ENCODE assay signal across 28 cellular contexts in genomic region chr4:56680266-56680665, GRCh38. TPM values are rescaled to one million over a fixed set of nuclear protein-coding genes. Genes with fewer than 3 reads are reported as not detected.
DNase-seq lines count a peak whose midpoint lies in the region; ATAC-seq and TF ChIP-seq lines count a peak whose summit lies in the region.
"Had no signal": no experiment of that assay in that cellular context is flagged by ENCODE, and none has a peak within 500 bp of the region (broad histone marks: within the 10 kb centered on the region; RNA-seq: fewer than 3 reads in every experiment).

No MANE protein-coding gene starts in this region.

- DNase-seq in cardiac muscle cell (ENCODE audit: low read depth in 1 of 2, low spot score in 1 of 2) (peak in 1 of 2 donors; percentile 75), Right ventricle myocardium inferior (ENCODE audit: missing footprints) (no peak), esophagus squamous epithelium (lab: John Stamatoyannopoulos, UW) (no peak), progenitor cell of endocrine pancreas (ENCODE audit: low spot score, unreplicated experiment) (no peak), vagina (ENCODE audit: extremely low spot score in 2 of 2) (no peak), ecto neural progenitor cell (ENCODE audit: low spot score) (no peak), BE2C (no peak), COR-L47 (lab: John Stamatoyannopoulos, UW) (no peak)
- DNase-seq: activated CD8-positive, alpha-beta memory T cell treated with anti-CD3 and anti-CD28 coated beads, Interleukin-2, amount 50 U/mL, for 4 hours; activated naive CD4-positive, alpha-beta T cell treated with Interleukin-2 at 50 U/mL for 16 hours; AML-193; CD4-positive, alpha-beta memory T cell; gastrocnemius medialis; GOT3; NCI-H1092 treated with DMSO at 0.1 percent for 48 hours; NCI-H1694 treated with DMSO at 0.1 percent for 48 hours; NCI-H446 treated with DMSO at 0.1 percent for 48 hours; posterior cingulate gyrus; stimulated activated CD4-positive, alpha-beta T cell treated with anti-CD3 and anti-CD28 coated beads, Interleukin-15, amount 100 ng/mL, for 24 hours; stimulated activated CD4-positive, alpha-beta T cell treated with anti-CD3 and anti-CD28 coated beads, Interleukin-4, amount 100 ng/mL, for 4 hours had no signal

- no peak for TF ChIP-seq POLR2A in esophagus squamous epithelium (IDR thresholded peaks at IDR 0.05)
- no peak for TF ChIP-seq POLR2A in vagina (IDR thresholded peaks at IDR 0.05)

- no peaks in the 10 kb centered on the region for H3K9me3 ChIP-seq in cardiac muscle cell (ENCODE audit: low read depth)
- no peaks in the 10 kb centered on the region for H3K9me3 ChIP-seq in esophagus squamous epithelium
- no peaks in the 10 kb centered on the region for H3K9me3 ChIP-seq in vagina
- H3K9me3 ChIP-seq in BE2C: no peaks in the 10 kb centered on the region
- H3K9me3 ChIP-seq: gastrocnemius medialis had no signal

- no peak for ATAC-seq in Right ventricle myocardium inferior
- ATAC-seq: gastrocnemius medialis, GM12878, sciatic nerve had no signal

- H3K4me3 ChIP-seq in cardiac muscle cell (no peak overlapping the region), esophagus squamous epithelium (peak overlapping the region in 3 of 4 donors; percentile 16 to 38 (median 33)), vagina (peak overlapping the region in 1 of 2 donors; percentile 33), BE2C (ENCODE audit: low read depth, low read length) (no peak overlapping the region)
- H3K4me3 ChIP-seq: GM12878, SK-N-MC had no signal

- H3K9me3 Mint-ChIP-seq in progenitor cell of endocrine pancreas (ENCODE audit: low read depth): no peaks in the 10 kb centered on the region
- H3K9me3 Mint-ChIP-seq: CD4-positive, alpha-beta memory T cell; central memory CD8-positive, alpha-beta T cell; dendritic cell treated with granulocyte-macrophage colony-stimulating factor and Interleukin-4, amounts not matched to agents 40 ng/mL and 50 ng/mL, for 4 days had no signal

- peak overlapping the region; percentile 74 for H3K27ac Mint-ChIP-seq in progenitor cell of endocrine pancreas
- H3K27ac Mint-ChIP-seq: dendritic cell treated with granulocyte-macrophage colony-stimulating factor and Interleukin-4, amounts not matched to agents 40 ng/mL and 50 ng/mL, for 4 days had no signal

- H3K27ac ChIP-seq in cardiac muscle cell (peak overlapping the region; percentile 54), esophagus squamous epithelium (peak overlapping the region in 3 of 4 donors; percentile 69 to 80 (median 72)), vagina (peak overlapping the region; percentile 15)
- H3K27ac ChIP-seq: gastrocnemius medialis, RWPE1, SK-N-MC had no signal

- TF ChIP-seq CTCF in cardiac muscle cell (IDR thresholded peaks at IDR 0.05; ENCODE audit: low read depth, low read length) (no peak), esophagus squamous epithelium (IDR thresholded peaks at IDR 0.05) (no peak), progenitor cell of endocrine pancreas (IDR thresholded peaks at IDR 0.05; ENCODE audit: unreplicated experiment) (no peak), vagina (IDR thresholded peaks at IDR 0.05) (no peak), BE2C (IDR thresholded peaks at IDR 0.05; ENCODE audit: low read depth, low read length) (no peak)

- 84 to 87% methylated on average over 1 of the region's 1 CpG for WGBS in esophagus squamous epithelium, 2 donors

- H3K4me1 ChIP-seq in cardiac muscle cell (ENCODE audit: low read depth) (peaks cover 20% of the 10 kb centered on the region), esophagus squamous epithelium (peaks cover 5 to 37% (median 9%) of the 10 kb centered on the region in 3 donors), vagina (peaks cover 13% of the 10 kb centered on the region), BE2C (no peaks in the 10 kb centered on the region)

- no peaks in the 10 kb centered on the region for H3K36me3 Mint-ChIP-seq in progenitor cell of endocrine pancreas (ENCODE audit: insufficient read depth)
- H3K36me3 Mint-ChIP-seq: CD4-positive, alpha-beta memory T cell had no signal

- peaks cover 25% of the 10 kb centered on the region for H3K4me1 Mint-ChIP-seq in progenitor cell of endocrine pancreas (ENCODE audit: low read depth)

- intact Hi-C loops in Right ventricle myocardium inferior (cut with DNase I): no loop called here
- intact Hi-C loops in esophagus squamous epithelium (cut with DNase I): no loop called here
- intact Hi-C loops in vagina (cut with DNase I): no loop called here

- H3K27me3 Mint-ChIP-seq in progenitor cell of endocrine pancreas: peaks cover 34% of the 10 kb centered on the region

- H3K4me3 Mint-ChIP-seq in progenitor cell of endocrine pancreas (ENCODE audit: low read depth): peak overlapping the region; percentile 17
- H3K4me3 Mint-ChIP-seq: dendritic cell treated with granulocyte-macrophage colony-stimulating factor and Interleukin-4, amounts not matched to agents 40 ng/mL and 50 ng/mL, for 4 days had no signal

- H3K27me3 ChIP-seq in cardiac muscle cell: no peaks in the 10 kb centered on the region
- peaks cover 0 to 3% (median 0%) of the 10 kb centered on the region in 4 donors for H3K27me3 ChIP-seq in esophagus squamous epithelium
- H3K27me3 ChIP-seq in vagina: no peaks in the 10 kb centered on the region
- H3K27me3 ChIP-seq in BE2C: peaks cover 20% of the 10 kb centered on the region

- H3K36me3 ChIP-seq in cardiac muscle cell: no peaks in the 10 kb centered on the region
- no peaks in the 10 kb centered on the region for H3K36me3 ChIP-seq in esophagus squamous epithelium
- no peaks in the 10 kb centered on the region for H3K36me3 ChIP-seq in vagina
- H3K36me3 ChIP-seq in BE2C: no peaks in the 10 kb centered on the region
- H3K36me3 ChIP-seq: gastrocnemius medialis had no signal

RNA-seq across cellular contexts. Expression of gene HOPX, which starts 0.8 kb away (rescaled TPM):
- 0.12 and 1.2 TPM in 2 replicates for total RNA-seq in cardiac muscle cell
- 1.4 and 2.6 TPM in 2 replicates for polyA plus RNA-seq in cardiac muscle cell
- total RNA-seq in Right ventricle myocardium inferior: 59.3 TPM
- total RNA-seq in esophagus squamous epithelium: 100 to 1,000 TPM; 319 to 373 (median 338) TPM
- total RNA-seq in progenitor cell of endocrine pancreas: 0.55 and 0.69 TPM in 2 replicates
- 112 TPM for total RNA-seq in vagina
- polyA plus RNA-seq in BE2C (2012; ENCODE audit: insufficient read depth, insufficient read length, low read depth): 0.49 TPM
- total RNA-seq: A673, OCI-LY7 had no signal

Comparison
In these comparisons a context has a peak if more than half of its experiments do, and no peak if none do; other contexts are left out.
1. RNA of gene HOPX, which starts 0.8 kb away (total RNA-seq): 319 to 373 TPM in esophagus squamous epithelium, 112 TPM in vagina (single experiment) and 59.3 TPM in Right ventricle myocardium inferior (single experiment); 0.55 to 0.69 TPM in progenitor cell of endocrine pancreas and 0.12 to 1.2 TPM in cardiac muscle cell; every median in the first group is over 10 times any median in the second.
2. H3K27ac ChIP-seq: peak in every context shown above with its lines; median percentile 72 in esophagus squamous epithelium; 54 in cardiac muscle cell; 15 in vagina.
3. H3K4me3 ChIP-seq: peak in esophagus squamous epithelium (3 of 4); none in cardiac muscle cell (single experiment) and BE2C (single experiment).